Comparison of ENCODE assay signal across 8 cellular contexts in genomic region chr3:58434170-58434507, GRCh38. TPM values are rescaled to one million over a fixed set of nuclear protein-coding genes. Genes with fewer than 3 reads are reported as not detected.
DNase-seq lines count a peak whose midpoint lies in the region; ATAC-seq and TF ChIP-seq lines count a peak whose summit lies in the region.

No MANE protein-coding gene starts in this region.

- POLR2A ChIA-PET in activated naive CD8-positive, alpha-beta T cell treated with anti-CD3 and anti-CD28 coated beads, Interleukin-2, amount 10 ng/mL, durations not matched to agents 7 days and 5 days (lab: Charles Lee) = interaction anchor here (0.7 to 1.3 kb wide), 4 partner anchors 9 to 127 kb away, joined by 3 to 12 read pairs (median 3); partner anchors contain the start of genes HTD2 and RPP14

- peak overlapping the region; percentile 92 for H3K4me3 ChIP-seq in kidney epithelial cell (ENCODE audit: low read depth, low read length)
- H3K4me3 ChIP-seq in suprapubic skin = peak overlapping the region; percentile 73

- H3K27ac Mint-ChIP-seq in T-helper 2 cell treated with Interferon-gamma antibody and Interleukin-4, amounts not matched to agents 5 μg/mL and 100 μg/mL, for 36 hours = no peak overlapping the region
- peak overlapping the region; percentile 86 for H3K27ac Mint-ChIP-seq in activated naive CD8-positive, alpha-beta T cell treated with anti-CD3 and anti-CD28 coated beads, Interleukin-2, amount 10 ng/mL, durations not matched to agents 7 days and 5 days

- H3K36me3 ChIP-seq in kidney epithelial cell (ENCODE audit: control insufficient read depth, insufficient read depth, low read length) = peaks cover 3% of the 10 kb centered on the region
- peaks cover 25% of the 10 kb centered on the region for H3K36me3 ChIP-seq in suprapubic skin

- TF ChIP-seq POLR2A in suprapubic skin (IDR thresholded peaks at IDR 0.05) = no peak

- H3K9me3 Mint-ChIP-seq in T-helper 2 cell treated with Interferon-gamma antibody and Interleukin-4, amounts not matched to agents 5 μg/mL and 100 μg/mL, for 36 hours = no peaks in the 10 kb centered on the region
- no peaks in the 10 kb centered on the region for H3K9me3 Mint-ChIP-seq in activated naive CD8-positive, alpha-beta T cell treated with anti-CD3 and anti-CD28 coated beads, Interleukin-2, amount 10 ng/mL, durations not matched to agents 7 days and 5 days

- no peak for ATAC-seq in activated naive CD8-positive, alpha-beta T cell treated with anti-CD3 and anti-CD28 coated beads, Interleukin-2, amount 10 ng/mL, durations not matched to agents 7 days and 5 days (ENCODE audit: low read depth)

- H3K27ac ChIP-seq in suprapubic skin = peak overlapping the region; percentile 89

- H3K4me1 ChIP-seq in suprapubic skin = peaks cover 29% of the 10 kb centered on the region

- H3K4me3 Mint-ChIP-seq in T-helper 2 cell treated with Interferon-gamma antibody and Interleukin-4, amounts not matched to agents 5 μg/mL and 100 μg/mL, for 36 hours = peak overlapping the region; percentile 88
- H3K4me3 Mint-ChIP-seq in activated naive CD8-positive, alpha-beta T cell treated with anti-CD3 and anti-CD28 coated beads, Interleukin-2, amount 10 ng/mL, durations not matched to agents 7 days and 5 days = peak overlapping the region; percentile 95

- TF ChIP-seq CTCF in kidney epithelial cell (IDR thresholded peaks at IDR 0.05; ENCODE audit: insufficient read depth, low read length, poor library complexity, severe bottlenecking) (no peak), suprapubic skin (IDR thresholded peaks at IDR 0.05) (no peak)

- TF ChIP-seq EP300 in suprapubic skin (IDR thresholded peaks at IDR 0.05) = peak; percentile 7

- H3K27me3 Mint-ChIP-seq in T-helper 2 cell treated with Interferon-gamma antibody and Interleukin-4, amounts not matched to agents 5 μg/mL and 100 μg/mL, for 36 hours (ENCODE audit: low read depth) = peaks cover 12% of the 10 kb centered on the region
- H3K27me3 Mint-ChIP-seq in activated naive CD8-positive, alpha-beta T cell treated with anti-CD3 and anti-CD28 coated beads, Interleukin-2, amount 10 ng/mL, durations not matched to agents 7 days and 5 days = no peaks in the 10 kb centered on the region

- peaks cover 14% of the 10 kb centered on the region for H3K4me1 Mint-ChIP-seq in T-helper 2 cell treated with Interferon-gamma antibody and Interleukin-4, amounts not matched to agents 5 μg/mL and 100 μg/mL, for 36 hours (ENCODE audit: low read depth)
- H3K4me1 Mint-ChIP-seq in activated naive CD8-positive, alpha-beta T cell treated with anti-CD3 and anti-CD28 coated beads, Interleukin-2, amount 10 ng/mL, durations not matched to agents 7 days and 5 days = peaks cover 24% of the 10 kb centered on the region

- DNase-seq in T-helper 2 cell treated with Interferon-gamma antibody and Interleukin-4, amounts not matched to agents 5 μg/mL and 100 μg/mL, for 36 hours (ENCODE audit: low spot score) = no peak
- DNase-seq in T-helper 2 cell (no peak), kidney epithelial cell (ENCODE audit: low read depth) (no peak), suprapubic skin (ENCODE audit: low spot score in 2 of 2) (no peak), NK-92 (lab: John Stamatoyannopoulos, UW; ENCODE audit: unreplicated experiment) (no peak), RPMI8226 (no peak), activated gamma-delta T cell treated with Interleukin-2 at 50 U/mL for 16 hours (no peak)
- DNase-seq in activated naive CD8-positive, alpha-beta T cell treated with anti-CD3 and anti-CD28 coated beads, Interleukin-2, amount 10 ng/mL, durations not matched to agents 7 days and 5 days = no peak

- H3K9me3 ChIP-seq in suprapubic skin = no peaks in the 10 kb centered on the region

- peaks cover 21% of the 10 kb centered on the region for H3K36me3 Mint-ChIP-seq in T-helper 2 cell treated with Interferon-gamma antibody and Interleukin-4, amounts not matched to agents 5 μg/mL and 100 μg/mL, for 36 hours (ENCODE audit: low read depth)
- H3K36me3 Mint-ChIP-seq in activated naive CD8-positive, alpha-beta T cell treated with anti-CD3 and anti-CD28 coated beads, Interleukin-2, amount 10 ng/mL, durations not matched to agents 7 days and 5 days = peaks cover 3% of the 10 kb centered on the region

- no peaks in the 10 kb centered on the region for H3K27me3 ChIP-seq in kidney epithelial cell (ENCODE audit: control insufficient read depth, insufficient read depth, low read length)
- H3K27me3 ChIP-seq in suprapubic skin = no peaks in the 10 kb centered on the region

- 56% methylated on average over 3 of the region's 3 CpGs for WGBS in suprapubic skin

RNA-seq across cellular contexts. Expression of gene PDHB, which starts 0.5 kb away (rescaled TPM):
- 10 to 100 TPM; 47.8 to 51.2 TPM for total RNA-seq in activated naive CD8-positive, alpha-beta T cell treated with anti-CD3 and anti-CD28 coated beads, Interleukin-2, amount 10 ng/mL, durations not matched to agents 7 days and 5 days
- total RNA-seq in kidney epithelial cell (58.2 and 62.8 TPM in 2 replicates), suprapubic skin (10 to 100 TPM; 49.9 to 89.8 (median 78.0) TPM)

RNA-seq across cellular contexts. Expression of gene KCTD6, which starts 57.8 kb away (rescaled TPM):
- total RNA-seq in activated naive CD8-positive, alpha-beta T cell treated with anti-CD3 and anti-CD28 coated beads, Interleukin-2, amount 10 ng/mL, durations not matched to agents 7 days and 5 days = 10 to 100 TPM in 1 of 2 experiments, 1 to 10 TPM in 1; 9.7 to 10.0 TPM
- total RNA-seq in kidney epithelial cell (6.5 and 7.6 TPM in 2 replicates), suprapubic skin (10 to 100 TPM in 2 of 4 donors, 1 to 10 TPM in 2; 8.0 to 19.2 (median 12.7) TPM)
